22 cellular contexts compared by ENCODE assay signal in the genomic region with DNA sequence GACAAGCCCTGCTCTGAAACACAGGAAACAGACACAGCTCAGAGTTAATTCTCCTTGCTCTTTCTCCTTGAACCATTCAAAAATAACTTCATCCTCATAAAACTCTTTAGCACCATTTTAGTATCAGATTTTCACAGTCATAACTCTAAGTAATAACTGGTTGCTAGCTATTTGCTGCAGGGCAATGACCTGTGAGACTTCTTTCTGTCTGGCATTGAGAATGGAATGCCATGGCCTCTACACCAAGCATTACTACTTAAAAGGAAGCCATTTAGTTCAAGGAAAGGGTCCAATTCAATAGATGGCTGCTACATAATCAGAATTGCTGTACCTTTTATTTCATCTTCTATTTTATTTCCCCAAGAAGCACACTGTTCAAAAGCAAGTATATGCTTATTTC.
"Had no signal": no experiment of that assay in that cellular context is flagged by ENCODE, and none has a peak within 500 bp of the region (broad histone marks: within the 10 kb centered on the region; RNA-seq: fewer than 3 reads in every experiment).

No MANE protein-coding gene starts in this region.

- H3K4me1 ChIP-seq: SJCRH30 had no signal

- H3K36me3 ChIP-seq: MG63, SJCRH30 had no signal

- H3K27me3 ChIP-seq: MG63, SJCRH30 had no signal

- H3K9me3 ChIP-seq: MG63, SJCRH30 had no signal

- DNase-seq: IMR-90, Karpas-422, KG1, MG63, NCI-H1092, NCI-H1105 treated with DMSO at 0.1 percent for 48 hours, NCI-H1417 treated with DMSO at 0.1 percent for 48 hours, NCI-H146, NCI-H1694 treated with DMSO at 0.1 percent for 48 hours, NCI-H1930, NCI-H2081 treated with DMSO at 0.1 percent for 48 hours, NCI-H2171, NCI-H524, NCI-H526 treated with DMSO at 0.1 percent for 48 hours, NCI-H748 treated with DMSO at 0.1 percent for 48 hours, PC-3, SHP77 treated with DMSO at 0.1 percent for 48 hours, SJCRH30, SW 1271 had no signal

- ATAC-seq: HepG2, Panc1, PC-3 had no signal

- H3K27ac ChIP-seq: RWPE1, SJCRH30 had no signal

- H3K4me3 ChIP-seq: MG63, SJCRH30 had no signal
